In the genomic region with DNA sequence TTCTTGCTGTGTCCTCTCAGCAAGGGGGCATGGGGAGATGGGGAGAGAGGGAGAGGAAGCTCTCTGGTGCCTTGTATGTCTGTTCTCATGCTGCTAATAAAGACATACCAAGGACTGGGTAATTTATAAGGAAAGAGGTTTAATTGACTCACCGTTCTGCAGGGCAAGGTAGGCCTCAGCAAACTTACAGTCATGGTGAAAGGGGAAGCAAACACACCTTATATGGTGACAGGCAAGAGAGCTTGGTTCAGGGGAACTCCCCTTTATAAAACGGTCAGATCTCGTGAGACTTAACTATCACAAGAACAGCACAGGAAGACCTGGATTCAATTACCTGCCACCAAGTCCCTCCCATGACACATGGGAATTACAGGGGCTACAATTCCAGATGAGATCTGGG, we compare ENCODE assay signal across 22 cellular contexts.
"Had no signal": no experiment of that assay in that cellular context is flagged by ENCODE, and none has a peak within 500 bp of the region (broad histone marks: within the 10 kb centered on the region; RNA-seq: fewer than 3 reads in every experiment).

No MANE protein-coding gene starts in this region.

- H3K27ac ChIP-seq: coronary artery, esophagus muscularis mucosa, hepatocyte, left lung, transverse colon, uterus had no signal

- H2AFZ ChIP-seq: hepatocyte had no signal

- ATAC-seq: activated CD8-positive, alpha-beta T cell treated with anti-CD3 and anti-CD28 coated beads for 36 hours; left lung; WTC11 had no signal

- H3K27me3 ChIP-seq: esophagus muscularis mucosa, hepatocyte, left lung, transverse colon, uterus had no signal

- H3K9me3 Mint-ChIP-seq: activated CD8-positive, alpha-beta T cell treated with anti-CD3 and anti-CD28 coated beads for 36 hours had no signal

- H3K27ac Mint-ChIP-seq: activated CD8-positive, alpha-beta T cell treated with anti-CD3 and anti-CD28 coated beads for 36 hours; activated T-helper 2 cell treated with anti-CD3 and anti-CD28 coated beads, Interferon-gamma antibody, Interleukin-2, Interleukin-4, amounts not matched to agents 10 μg/mL and 5 μg/mL and 100 μg/mL, durations not matched to agents 14 hours and 24 hours and 36 hours; immature natural killer cell; progenitor cell of endocrine pancreas; T-helper 1 cell treated with Interleukin-12 subunit alpha and Interleukin-12 subunit beta and Interleukin-4 antibody, amounts not matched to agents 30 μg/mL and 1 μg/mL, for 36 hours; WTC11 had no signal

- H3K4me1 Mint-ChIP-seq: immature natural killer cell, naive B cell had no signal

- H3K4me3 Mint-ChIP-seq: activated CD8-positive, alpha-beta T cell treated with anti-CD3 and anti-CD28 coated beads for 36 hours; immature natural killer cell; naive B cell; T-helper 1 cell treated with Interleukin-12 subunit alpha and Interleukin-12 subunit beta and Interleukin-4 antibody, amounts not matched to agents 30 μg/mL and 1 μg/mL, for 36 hours; WTC11 had no signal

- H3K4me3 ChIP-seq: coronary artery, esophagus muscularis mucosa, hepatocyte, left lung, lung, transverse colon, uterus had no signal

- H3K36me3 Mint-ChIP-seq: immature natural killer cell, naive B cell, WTC11 had no signal

- H3K27me3 Mint-ChIP-seq: naive B cell had no signal

- H3K79me2 ChIP-seq: hepatocyte had no signal

- H3K4me1 ChIP-seq: esophagus muscularis mucosa, left lung, transverse colon, uterus had no signal

- H3K36me3 ChIP-seq: esophagus muscularis mucosa, left lung, transverse colon, uterus had no signal

- DNase-seq: activated CD4-positive, alpha-beta T cell treated with anti-CD3 and anti-CD28 coated beads for 4 hours; activated CD8-positive, alpha-beta T cell treated with anti-CD3 and anti-CD28 coated beads for 36 hours; activated naive CD4-positive, alpha-beta T cell; activated T-cell treated with anti-CD3 and anti-CD28 coated beads, Interleukin-2, amount 50 U/mL, for 1 hour; cerebellar nuclear complex; glutamatergic neuron; immature natural killer cell; left lung; naive B cell; retina; stimulated activated CD4-positive, alpha-beta T cell treated with anti-CD3 and anti-CD28 coated beads, Interleukin-4, amount 100 ng/mL, for 4 hours; T1000; transverse colon; uterus had no signal

- H3K4me2 ChIP-seq: hepatocyte had no signal
